In the genomic region with DNA sequence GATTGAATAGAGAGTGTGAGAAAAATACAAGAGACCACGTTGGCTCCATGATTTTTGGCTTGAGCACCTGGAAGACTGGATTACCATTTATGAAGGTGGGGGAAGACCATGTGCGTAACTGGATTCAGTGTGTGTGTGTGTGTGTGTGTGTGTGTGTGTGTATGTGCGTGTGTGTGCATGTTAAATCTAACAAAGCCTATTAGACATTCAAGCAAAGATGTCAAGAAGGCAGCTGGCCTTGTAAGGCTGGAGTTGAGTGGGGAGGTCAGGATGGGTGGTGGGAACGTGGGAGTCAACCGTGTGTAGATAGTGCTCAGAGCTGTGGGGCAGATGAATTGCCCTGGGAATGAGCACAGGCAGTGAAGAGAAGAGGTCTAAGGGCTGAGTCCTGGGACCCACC, we compare ENCODE assay signal across 26 cellular contexts.
"Had no signal": no experiment of that assay in that cellular context is flagged by ENCODE, and none has a peak within 500 bp of the region (broad histone marks: within the 10 kb centered on the region; RNA-seq: fewer than 3 reads in every experiment).

No MANE protein-coding gene starts in this region.

- H3K36me3 Mint-ChIP-seq: activated naive CD4-positive, alpha-beta T cell treated with anti-CD3 and anti-CD28 coated beads, Interleukin-2, amount 10 ng/mL, durations not matched to agents 7 days and 5 days; activated naive CD4-positive, alpha-beta T cell treated with anti-CD3 and anti-CD28 coated beads, Interleukin-2, amount 50 U/mL, for 72 hours had no signal

- DNase-seq: activated CD4-positive, alpha-beta memory T cell treated with anti-CD3 and anti-CD28 coated beads, Interleukin-2, amount 10 ng/mL, durations not matched to agents 7 days and 5 days; activated CD4-positive, alpha-beta T cell treated with anti-CD3 and anti-CD28 coated beads for 36 hours; activated CD4-positive, alpha-beta T cell treated with anti-CD3 and anti-CD28 coated beads, Interleukin-2, amount 10 ng/mL, durations not matched to agents 24 days and 14 days; activated CD4-positive, CD25-positive, alpha-beta regulatory T cell; activated CD4-positive, CD25-positive, alpha-beta regulatory T cell treated with anti-CD3 and anti-CD28 coated beads, Interleukin-2, amount 50 U/mL, for 72 hours; activated CD8-positive, alpha-beta memory T cell treated with anti-CD3 and anti-CD28 coated beads, Interleukin-2, amount 50 U/mL, for 48 hours; activated gamma-delta T cell; activated naive CD4-positive, alpha-beta T cell; activated naive CD4-positive, alpha-beta T cell treated with anti-CD3 and anti-CD28 coated beads, Interleukin-2, amount 10 ng/mL, durations not matched to agents 7 days and 5 days; activated T-cell treated with anti-CD3 and anti-CD28 coated beads for 4 hours; activated T-cell treated with anti-CD3 and anti-CD28 coated beads, Interleukin-2, amount 50 U/mL, for 24 hours; activated T-cell treated with anti-CD3 and anti-CD28 coated beads, Interleukin-2, amount 50 U/mL, for 72 hours; amniotic stem cell; anterior cingulate cortex; brain microvascular endothelial cell; caudate nucleus; effector CD8-positive, alpha-beta T cell; esophagus squamous epithelium; foreskin melanocyte; T-helper 1 cell; T-helper 17 cell; T1000 had no signal

- ATAC-seq: activated CD4-positive, alpha-beta T cell treated with anti-CD3 and anti-CD28 coated beads for 36 hours; activated naive CD4-positive, alpha-beta T cell treated with anti-CD3 and anti-CD28 coated beads, Interleukin-2, amount 50 U/mL, for 72 hours; activated T-cell treated with anti-CD3 and anti-CD28 coated beads, Interleukin-2, amount 50 U/mL, for 72 hours; gastroesophageal sphincter; T-helper 17 cell had no signal

- H3K9me3 Mint-ChIP-seq: activated CD4-positive, alpha-beta memory T cell treated with anti-CD3 and anti-CD28 coated beads, Interleukin-2, amount 10 ng/mL, durations not matched to agents 7 days and 5 days; activated CD4-positive, alpha-beta T cell treated with anti-CD3 and anti-CD28 coated beads, Interleukin-2, amount 10 ng/mL, durations not matched to agents 24 days and 14 days; activated naive CD4-positive, alpha-beta T cell treated with anti-CD3 and anti-CD28 coated beads, Interleukin-2, amount 10 ng/mL, durations not matched to agents 7 days and 5 days; activated naive CD4-positive, alpha-beta T cell treated with anti-CD3 and anti-CD28 coated beads, Interleukin-2, amount 50 U/mL, for 72 hours; activated T-cell treated with anti-CD3 and anti-CD28 coated beads, Interleukin-2, amount 50 U/mL, for 24 hours; activated T-cell treated with anti-CD3 and anti-CD28 coated beads, Interleukin-2, amount 50 U/mL, for 72 hours; T-helper 2 cell treated with Interferon-gamma antibody and Interleukin-4, amounts not matched to agents 5 μg/mL and 100 μg/mL, for 36 hours had no signal

- H3K4me1 ChIP-seq: esophagus squamous epithelium, gastroesophageal sphincter had no signal

- H3K4me3 Mint-ChIP-seq: activated CD4-positive, alpha-beta memory T cell treated with anti-CD3 and anti-CD28 coated beads, Interleukin-2, amount 10 ng/mL, durations not matched to agents 7 days and 5 days; activated CD4-positive, alpha-beta T cell treated with anti-CD3 and anti-CD28 coated beads for 36 hours; activated CD4-positive, alpha-beta T cell treated with anti-CD3 and anti-CD28 coated beads, Interleukin-2, amount 10 ng/mL, durations not matched to agents 24 days and 14 days; activated naive CD4-positive, alpha-beta T cell treated with anti-CD3 and anti-CD28 coated beads, Interleukin-2, amount 10 ng/mL, durations not matched to agents 7 days and 5 days; activated T-cell treated with anti-CD3 and anti-CD28 coated beads, Interleukin-2, amount 50 U/mL, for 24 hours; activated T-cell treated with anti-CD3 and anti-CD28 coated beads, Interleukin-2, amount 50 U/mL, for 72 hours; T-helper 17 cell; T-helper 2 cell treated with Interferon-gamma antibody and Interleukin-4, amounts not matched to agents 5 μg/mL and 100 μg/mL, for 36 hours had no signal

- H3K36me3 ChIP-seq: brain microvascular endothelial cell, esophagus squamous epithelium, gastroesophageal sphincter had no signal

- H3K27me3 ChIP-seq: brain microvascular endothelial cell had no signal

- H3K4me3 ChIP-seq: esophagus squamous epithelium, gastroesophageal sphincter had no signal

- H3K27ac Mint-ChIP-seq: activated CD4-positive, alpha-beta memory T cell treated with anti-CD3 and anti-CD28 coated beads, Interleukin-2, amount 10 ng/mL, durations not matched to agents 7 days and 5 days; activated CD4-positive, alpha-beta T cell treated with anti-CD3 and anti-CD28 coated beads for 36 hours; activated CD4-positive, alpha-beta T cell treated with anti-CD3 and anti-CD28 coated beads, Interleukin-2, amount 10 ng/mL, durations not matched to agents 24 days and 14 days; activated naive CD4-positive, alpha-beta T cell treated with anti-CD3 and anti-CD28 coated beads, Interleukin-2, amount 10 ng/mL, durations not matched to agents 7 days and 5 days; activated T-cell treated with anti-CD3 and anti-CD28 coated beads, Interleukin-2, amount 50 U/mL, for 24 hours; activated T-cell treated with anti-CD3 and anti-CD28 coated beads, Interleukin-2, amount 50 U/mL, for 72 hours; T-helper 17 cell; T-helper 2 cell treated with Interferon-gamma antibody and Interleukin-4, amounts not matched to agents 5 μg/mL and 100 μg/mL, for 36 hours had no signal

- H3K4me1 Mint-ChIP-seq: activated CD4-positive, alpha-beta memory T cell treated with anti-CD3 and anti-CD28 coated beads, Interleukin-2, amount 10 ng/mL, durations not matched to agents 7 days and 5 days; activated CD4-positive, alpha-beta T cell treated with anti-CD3 and anti-CD28 coated beads, Interleukin-2, amount 10 ng/mL, durations not matched to agents 24 days and 14 days; activated naive CD4-positive, alpha-beta T cell treated with anti-CD3 and anti-CD28 coated beads, Interleukin-2, amount 10 ng/mL, durations not matched to agents 7 days and 5 days; T-helper 17 cell had no signal

- H3K27ac ChIP-seq: brain microvascular endothelial cell, epithelial cell of prostate, esophagus squamous epithelium, gastroesophageal sphincter had no signal
